ENCODE assay signal across 15 cellular contexts in the genomic region with DNA sequence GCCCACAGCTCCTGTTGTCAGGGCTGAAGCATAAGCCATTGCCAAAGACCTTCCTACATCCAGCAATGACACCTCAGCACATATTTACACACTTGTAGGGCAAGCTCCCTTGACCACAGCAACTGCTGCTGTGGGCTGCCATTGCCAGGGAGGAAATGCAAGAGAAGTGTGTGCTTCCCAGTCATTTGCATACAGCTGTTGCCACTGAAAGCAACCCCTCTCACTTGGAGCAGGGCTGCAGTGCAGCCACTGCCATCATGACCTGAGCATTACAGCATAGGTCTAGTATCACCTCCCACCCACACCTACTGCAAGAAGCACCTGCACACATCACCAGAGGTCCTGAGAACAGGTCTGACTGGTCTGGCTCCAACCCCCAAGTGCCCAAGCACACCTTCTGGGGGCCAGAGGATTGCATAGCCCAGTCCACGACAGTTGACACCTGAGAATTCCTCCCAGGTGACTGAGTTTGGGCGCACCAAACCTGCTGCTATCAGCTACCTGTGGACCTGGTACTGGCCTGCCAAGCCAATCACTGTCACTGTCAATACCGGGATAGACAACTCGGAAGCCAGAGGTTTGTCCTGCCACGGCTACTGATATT.
"Had no signal": no experiment of that assay in that cellular context is flagged by ENCODE, and none has a peak within 500 bp of the region (broad histone marks: within the 10 kb centered on the region; RNA-seq: fewer than 3 reads in every experiment).

No MANE protein-coding gene starts in this region.

- H3K79me2 ChIP-seq: hepatocyte, parathyroid adenoma had no signal

- H3K4me3 ChIP-seq: colonic mucosa, esophagus squamous epithelium, hepatocyte, sigmoid colon, upper lobe of left lung had no signal

- H3K9me3 ChIP-seq: colonic mucosa had no signal

- DNase-seq: activated CD4-positive, alpha-beta T cell treated with anti-CD3 and anti-CD28 coated beads, Interleukin-2, amount 10 ng/mL, durations not matched to agents 24 days and 14 days; activated CD4-positive, CD25-positive, alpha-beta regulatory T cell; activated gamma-delta T cell treated with Interleukin-2 at 50 U/mL for 16 hours; amniotic stem cell; central memory CD4-positive, alpha-beta T cell; colonic mucosa; esophagus squamous epithelium; sigmoid colon; stimulated activated CD4-positive, alpha-beta T cell treated with anti-CD3 and anti-CD28 coated beads, Interleukin-1b, Interleukin-23, amount 100 ng/mL, for 48 hours; stimulated activated naive CD8-positive, alpha-beta T cell treated with anti-CD3 and anti-CD28 coated beads, Interleukin-15, amount 100 ng/mL, for 72 hours; upper lobe of left lung had no signal

- H3K27me3 ChIP-seq: colonic mucosa, esophagus squamous epithelium, hepatocyte, neutrophil, sigmoid colon, upper lobe of left lung had no signal

- H3K9ac ChIP-seq: parathyroid adenoma had no signal

- H3K4me2 ChIP-seq: hepatocyte had no signal

- H3K27ac ChIP-seq: colonic mucosa, esophagus squamous epithelium, hepatocyte, neutrophil, parathyroid adenoma, sigmoid colon, upper lobe of left lung had no signal

- H2AFZ ChIP-seq: hepatocyte, parathyroid adenoma had no signal

- H3K4me1 ChIP-seq: colonic mucosa, esophagus squamous epithelium, parathyroid adenoma, sigmoid colon, upper lobe of left lung had no signal

- H3K36me3 ChIP-seq: colonic mucosa, esophagus squamous epithelium, neutrophil, sigmoid colon, upper lobe of left lung had no signal

- FAIRE-seq: keratinocyte had no signal
